19 cellular contexts compared by ENCODE assay signal in genomic region chr12:109926488-109927210, GRCh38.
"Had no signal": no experiment of that assay in that cellular context is flagged by ENCODE, and none has a peak within 500 bp of the region (broad histone marks: within the 10 kb centered on the region; RNA-seq: fewer than 3 reads in every experiment).

No MANE protein-coding gene starts in this region.

- H3K4me3 ChIP-seq: colonic mucosa, gastrocnemius medialis, neural progenitor cell, psoas muscle, sigmoid colon, skin epidermis, transverse colon, upper lobe of right lung, uterus had no signal

- H3K4me1 Mint-ChIP-seq: stimulated activated naive B cell treated with anti-CD40 and anti-IgM and Interleukin-4, amounts not matched to agents 10 μg/mL and 1 μg/mL and 100 μg/mL, for 72 hours had no signal

- H3K27ac Mint-ChIP-seq: dendritic cell treated with granulocyte-macrophage colony-stimulating factor and Interleukin-4, amounts not matched to agents 40 ng/mL and 50 ng/mL, for 4 days; stimulated activated naive B cell treated with anti-CD40 and anti-IgM and Interleukin-4, amounts not matched to agents 10 μg/mL and 1 μg/mL and 100 μg/mL, for 72 hours; stimulated activated naive CD8-positive, alpha-beta T cell treated with anti-CD3 and anti-CD28 coated beads, Interleukin-15, Interleukin-2, amounts not matched to agents 100 ng/mL and 50 ng/mL, for 24 hours had no signal

- H3K4me3 Mint-ChIP-seq: dendritic cell treated with granulocyte-macrophage colony-stimulating factor and Interleukin-4, amounts not matched to agents 40 ng/mL and 50 ng/mL, for 4 days; endodermal cell; naive thymus-derived CD4-positive, alpha-beta T cell; nephron; neural progenitor cell; stimulated activated naive B cell treated with anti-CD40 and anti-IgM and Interleukin-4, amounts not matched to agents 10 μg/mL and 1 μg/mL and 100 μg/mL, for 72 hours; stimulated activated naive CD8-positive, alpha-beta T cell treated with anti-CD3 and anti-CD28 coated beads, Interleukin-15, Interleukin-2, amounts not matched to agents 100 ng/mL and 50 ng/mL, for 24 hours had no signal

- H3K4me1 ChIP-seq: colonic mucosa, neural progenitor cell, sigmoid colon, upper lobe of right lung, uterus had no signal

- H2AFZ ChIP-seq: neural progenitor cell had no signal

- DNase-seq: effector CD8-positive, alpha-beta T cell; gastrocnemius medialis; mammary epithelial cell; midbrain; sigmoid colon; stimulated activated naive B cell treated with anti-CD40 and anti-IgM and Interleukin-4, amounts not matched to agents 10 μg/mL and 1 μg/mL and 100 μg/mL, for 72 hours; upper lobe of right lung; uterus had no signal

- H3K27ac ChIP-seq: colonic mucosa, epithelial cell of prostate, gastrocnemius medialis, neural progenitor cell, sigmoid colon, skin epidermis, transverse colon, upper lobe of right lung, uterus had no signal

- H3K9me3 ChIP-seq: colonic mucosa, gastrocnemius medialis, psoas muscle, sigmoid colon, transverse colon, upper lobe of right lung, uterus had no signal

- H3K9me3 Mint-ChIP-seq: dendritic cell treated with granulocyte-macrophage colony-stimulating factor and Interleukin-4, amounts not matched to agents 40 ng/mL and 50 ng/mL, for 4 days; endodermal cell; naive thymus-derived CD4-positive, alpha-beta T cell; nephron; neural progenitor cell; stimulated activated naive B cell treated with anti-CD40 and anti-IgM and Interleukin-4, amounts not matched to agents 10 μg/mL and 1 μg/mL and 100 μg/mL, for 72 hours; stimulated activated naive CD8-positive, alpha-beta T cell treated with anti-CD3 and anti-CD28 coated beads, Interleukin-15, Interleukin-2, amounts not matched to agents 100 ng/mL and 50 ng/mL, for 24 hours had no signal

- H3K4me2 ChIP-seq: neural progenitor cell had no signal

- H3K9ac ChIP-seq: neural progenitor cell had no signal

- H3K27me3 Mint-ChIP-seq: dendritic cell treated with granulocyte-macrophage colony-stimulating factor and Interleukin-4, amounts not matched to agents 40 ng/mL and 50 ng/mL, for 4 days; naive thymus-derived CD4-positive, alpha-beta T cell; stimulated activated naive B cell treated with anti-CD40 and anti-IgM and Interleukin-4, amounts not matched to agents 10 μg/mL and 1 μg/mL and 100 μg/mL, for 72 hours; stimulated activated naive CD8-positive, alpha-beta T cell treated with anti-CD3 and anti-CD28 coated beads, Interleukin-15, Interleukin-2, amounts not matched to agents 100 ng/mL and 50 ng/mL, for 24 hours had no signal

- H3K27me3 ChIP-seq: colonic mucosa, gastrocnemius medialis, neural progenitor cell, sigmoid colon, transverse colon, upper lobe of right lung, uterus had no signal

- H3K36me3 ChIP-seq: colonic mucosa, neural progenitor cell, uterus had no signal
